ENCODE assay signal across 22 cellular contexts in the genomic region with DNA sequence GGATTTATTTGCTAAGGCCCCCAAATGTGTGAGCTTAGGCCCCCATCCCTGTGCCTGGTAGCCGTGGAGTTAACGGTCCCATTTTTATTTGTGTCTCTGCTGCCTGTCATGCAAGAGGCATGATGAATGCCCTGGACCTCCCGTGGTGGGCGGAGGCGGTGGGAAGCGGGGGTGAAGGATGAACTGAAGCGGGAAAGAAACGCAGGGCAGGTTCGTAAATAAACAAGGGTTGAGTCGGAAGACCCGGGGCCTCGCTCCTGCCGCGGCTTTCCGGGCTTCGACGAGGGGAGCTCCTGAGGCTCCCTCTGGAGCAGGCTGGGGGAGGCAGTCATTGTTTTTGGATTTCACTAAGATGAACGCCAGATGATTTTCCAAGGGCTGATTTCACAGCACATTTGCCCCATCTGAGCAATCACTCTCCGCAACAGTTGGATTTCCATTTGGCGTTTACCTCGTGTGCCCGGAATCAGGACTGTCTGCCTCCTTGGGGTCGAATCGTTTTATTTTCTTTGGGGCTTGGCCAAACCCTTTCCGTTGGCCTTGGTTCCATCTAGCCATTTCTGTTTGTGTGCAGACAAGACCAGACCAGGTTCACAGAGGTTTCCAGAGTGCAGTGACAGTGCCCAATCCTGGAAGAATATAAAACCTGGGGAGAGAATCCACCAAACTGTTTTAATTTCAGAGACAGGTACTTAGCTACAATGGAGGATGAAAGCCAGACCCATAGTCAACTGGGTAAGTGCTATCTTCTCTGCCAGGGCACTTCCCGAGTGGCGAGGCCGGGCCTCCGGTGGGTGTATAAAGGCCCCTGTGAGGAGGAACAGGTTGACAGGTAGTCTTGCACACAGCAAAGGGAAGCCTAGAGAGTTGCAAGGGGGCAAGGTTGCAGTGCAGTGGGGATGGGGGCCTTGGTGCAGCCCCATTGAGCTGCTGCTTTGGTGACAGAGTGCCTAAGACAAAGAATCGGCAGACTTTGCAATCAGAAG.
DNase-seq lines count a peak whose midpoint lies in the region; ATAC-seq, FAIRE-seq and TF ChIP-seq lines count a peak whose summit lies in the region.
"Had no signal": no experiment of that assay in that cellular context is flagged by ENCODE, and none has a peak within 500 bp of the region (broad histone marks: within the 10 kb centered on the region; RNA-seq: fewer than 3 reads in every experiment).

No MANE protein-coding gene starts in this region.

- H3K4me1 ChIP-seq in IMR-90 (ENCODE audit: control insufficient read depth, insufficient read depth, low read length) (peaks cover 19% of the 10 kb centered on the region), mesodermal cell (ENCODE audit: control insufficient read depth, insufficient read depth, low read length, poor library complexity, severe bottlenecking) (peaks cover 4% of the 10 kb centered on the region), skeletal muscle tissue (ENCODE audit: control insufficient read depth in 3 of 3, insufficient read depth in 3 of 3, low read length in 3 of 3) (peaks cover 60 to 69% (median 64%) of the 10 kb centered on the region in 3 donors), pancreas (no peaks in the 10 kb centered on the region), heart right ventricle (peaks cover 0 to 45% (median 16%) of the 10 kb centered on the region in 9 donors)
- H3K4me1 ChIP-seq: thyroid gland had no signal

- H3K4me3 ChIP-seq in IMR-90 (ENCODE audit: insufficient read depth, low read depth, low read length), result no peak overlapping the region
- H3K4me3 ChIP-seq in mesodermal cell (ENCODE audit: extremely low read depth, insufficient read depth, low read length, poor library complexity, severe bottlenecking), result no peak overlapping the region
- peak overlapping the region; percentile 17 to 47 (median 17) for H3K4me3 ChIP-seq in skeletal muscle tissue (ENCODE audit: low read length in 3 of 3)
- H3K4me3 ChIP-seq in pancreas, result no peak overlapping the region
- H3K4me3 ChIP-seq in heart right ventricle, result no peak overlapping the region
- H3K4me3 ChIP-seq: thyroid gland had no signal

- H2BK15ac ChIP-seq in IMR-90 (ENCODE audit: low read depth, low read length), result 0 out of 3 replicates have a peak overlapping the region, but pooled peaks have one; percentile 72

- H3K36me3 ChIP-seq in IMR-90 (ENCODE audit: control insufficient read depth, insufficient read depth, low read length), result peaks cover 1% of the 10 kb centered on the region; the same call in 1 of the 2 replicates
- H3K36me3 ChIP-seq in mesodermal cell (ENCODE audit: control insufficient read depth, insufficient read depth, low read length), result no peaks in the 10 kb centered on the region
- no peaks in the 10 kb centered on the region for H3K36me3 ChIP-seq in skeletal muscle tissue (ENCODE audit: control insufficient read depth in 3 of 3, insufficient read depth in 3 of 3, low read length in 3 of 3)
- no peaks in the 10 kb centered on the region for H3K36me3 ChIP-seq in pancreas
- no peaks in the 10 kb centered on the region for H3K36me3 ChIP-seq in heart right ventricle
- H3K36me3 ChIP-seq: thyroid gland had no signal

- no peak for FAIRE-seq in pancreas (lab: Jason Lieb, UNC)

- H3K18ac ChIP-seq in IMR-90 (ENCODE audit: low read depth, low read length), result no peak overlapping the region; the same call in 1 of the 2 replicates

- no peak overlapping the region for H3K4me2 ChIP-seq in IMR-90 (ENCODE audit: low read depth, low read length)

- TF ChIP-seq RAD21 in IMR-90 (IDR thresholded peaks at IDR 0.05; ENCODE audit: low read length), result no peak

- no peak overlapping the region for H3K23ac ChIP-seq in IMR-90 (ENCODE audit: low read depth, low read length)

- intact Hi-C loops in IMR-90 (cut with micrococcal nuclease), result no loop called here
- intact Hi-C loops in pancreas (cut with DNase I), result no loop called here
- intact Hi-C loops in heart right ventricle (cut with DNase I), result loop anchor here in 1 of 10 donors (5.0 kb wide), 1 partner anchor 76 kb away; no protein-coding TSS in a partner anchor

- POLR2A ChIA-PET in IMR-90 (lab: Charles Lee; ENCODE audit: unreplicated experiment), result interaction anchor here (0.5 kb wide), 1 partner anchor 840 kb away, joined by 7 read pairs; no protein-coding TSS in a partner anchor

- no TSS peak for BruUV-seq in IMR-90 (replicated peaks; lab: Mats Ljungman, UMichigan)

- peak overlapping the region; percentile 38 for H3K4ac ChIP-seq in IMR-90 (ENCODE audit: low read depth, low read length)

- 47% methylated on average over 7 of the region's 30 CpGs; no CpG with 5 or more reads in 1 of the 2 experiments for WGBS in IMR-90 (ENCODE audit: extremely low coverage in 2 of 2, insufficient read length in 1 of 2), 2 experiments
- WGBS in mesodermal cell (ENCODE audit: insufficient coverage in 2 of 2), 2 experiments, result 70 to 71% methylated on average over 27 to 28 of the region's 30 CpGs
- 48 to 54% methylated on average over 30 of the region's 30 CpGs for whole genome bisulfite sequencing in pancreas, 2 donors
- 56 to 61% methylated on average over 30 of the region's 30 CpGs for WGBS in heart right ventricle, 2 donors

- H4K91ac ChIP-seq in IMR-90 (ENCODE audit: insufficient read depth, low read depth, low read length), result peak overlapping the region; percentile 19

- no peaks in the 10 kb centered on the region for H3K27me3 Mint-ChIP-seq in chondrocyte (ENCODE audit: low read depth)
- H3K27me3 Mint-ChIP-seq: CD4-positive, CD25-positive, alpha-beta regulatory T cell had no signal

- peak overlapping the region; percentile 55 for H3K14ac ChIP-seq in IMR-90 (replicated peaks; ENCODE audit: low read depth, low read length)

- peak overlapping the region; percentile 47; the same call in 1 of the 2 replicates for H2BK20ac ChIP-seq in IMR-90 (ENCODE audit: low read depth, low read length)

- no peak overlapping the region for H2BK5ac ChIP-seq in IMR-90 (ENCODE audit: low read depth, low read length, poor library complexity, severe bottlenecking)

- TF ChIP-seq CTCF in IMR-90 (conservative IDR thresholded peaks at IDR 0.05; ENCODE audit: low read depth, low read length), result no peak
- no peak for TF ChIP-seq CTCF in chondrocyte (IDR thresholded peaks at IDR 0.05)
- TF ChIP-seq CTCF in pancreas (IDR thresholded peaks at IDR 0.05), result no peak
- TF ChIP-seq CTCF in heart right ventricle (IDR thresholded peaks at IDR 0.05), result no peak

- no peak for ATAC-seq in IMR-90 (ENCODE audit: low read depth)
- ATAC-seq in pancreas, result no peak
- ATAC-seq in GM18870 (IDR thresholded peaks at IDR 0.05; ENCODE audit: unreplicated experiment), result no peak
- no peak for ATAC-seq in heart right ventricle

- peaks cover 9% of the 10 kb centered on the region for H3K36me3 Mint-ChIP-seq in chondrocyte (ENCODE audit: low read depth)

- no peak overlapping the region for H3K9ac ChIP-seq in IMR-90 (ENCODE audit: low read depth, low read length)
- H3K9ac ChIP-seq in skeletal muscle tissue (ENCODE audit: low read depth in 1 of 3, low read length in 3 of 3), result peak overlapping the region; percentile 27 to 71 (median 57)

- H2BK120ac ChIP-seq in IMR-90 (ENCODE audit: low read depth, low read length), result peak overlapping the region; percentile 44; the same call in 1 of the 2 replicates

- peak overlapping the region; percentile 39 for H4K5ac ChIP-seq in IMR-90 (ENCODE audit: low read depth, low read length)

- in situ Hi-C loops in IMR-90 (cut with MboI; ENCODE audit: low sequenced_read_pairs), result no loop called here

- H3K4me3 Mint-ChIP-seq in chondrocyte (ENCODE audit: unreplicated experiment), result peak overlapping the region; percentile 61
- H3K4me3 Mint-ChIP-seq: activated CD4-positive, alpha-beta T cell treated with anti-CD3 and anti-CD28 coated beads for 36 hours; CD4-positive, CD25-positive, alpha-beta regulatory T cell; central memory CD8-positive, alpha-beta T cell had no signal

- no peaks in the 10 kb centered on the region for H4K20me1 ChIP-seq in IMR-90 (ENCODE audit: insufficient read depth, low read length)

- dilution Hi-C loops in IMR-90 (cut with HindIII; ENCODE audit: low sequenced_read_pairs, unreplicated experiment), result no loop called here

- no peak overlapping the region for H3K56ac ChIP-seq in IMR-90 (ENCODE audit: extremely low read depth, insufficient read depth, low read length)

- H2AK9ac ChIP-seq in IMR-90 (replicated peaks; ENCODE audit: low read depth, low read length, poor library complexity), result no peak overlapping the region

- peaks cover 58% of the 10 kb centered on the region for H3K4me1 Mint-ChIP-seq in chondrocyte (ENCODE audit: low read depth)
- H3K4me1 Mint-ChIP-seq: activated CD4-positive, alpha-beta T cell treated with anti-CD3 and anti-CD28 coated beads for 36 hours; CD4-positive, CD25-positive, alpha-beta regulatory T cell; central memory CD8-positive, alpha-beta T cell had no signal

- H3K27ac ChIP-seq in IMR-90 (ENCODE audit: insufficient read depth, low read length), result peak overlapping the region; percentile 14; the same call in 1 of the 2 replicates
- H3K27ac ChIP-seq in mesodermal cell (ENCODE audit: low read depth, low read length, severe bottlenecking), result peak overlapping the region; percentile 4
- H3K27ac ChIP-seq in skeletal muscle tissue (ENCODE audit: low read depth, low read length), result peak overlapping the region; percentile 70
- no peak overlapping the region for H3K27ac ChIP-seq in pancreas
- peak overlapping the region in 3 of 10 donors; percentile 3 to 48 (median 25) for H3K27ac ChIP-seq in heart right ventricle
- H3K27ac ChIP-seq: thyroid gland had no signal

- peaks cover 12% of the 10 kb centered on the region for H3K9me3 Mint-ChIP-seq in chondrocyte (ENCODE audit: low read depth)

- peak overlapping the region; percentile 5 for H2AFZ ChIP-seq in IMR-90 (replicated peaks; ENCODE audit: low read length, poor library complexity)

- no peak for TF ChIP-seq POLR2A in IMR-90 (IDR thresholded peaks at IDR 0.05; ENCODE audit: low read depth, low read length)

- peaks cover 0 to 4% of the 10 kb centered on the region in 2 experiments; a peak in 1 of 4 replicates for H3K79me1 ChIP-seq in IMR-90 (ENCODE audit: low read depth in 1 of 2, low read length in 2 of 2)

- peaks cover 9% of the 10 kb centered on the region for H3K9me3 ChIP-seq in IMR-90 (ENCODE audit: control insufficient read depth, insufficient read depth, low read length)
- H3K9me3 ChIP-seq in mesodermal cell (ENCODE audit: control insufficient read depth, low read length), result peaks cover 13% of the 10 kb centered on the region
- H3K9me3 ChIP-seq in skeletal muscle tissue (ENCODE audit: control insufficient read depth in 3 of 3, low read length in 3 of 3), result no peaks in the 10 kb centered on the region
- H3K9me3 ChIP-seq in pancreas, result no peaks in the 10 kb centered on the region
- H3K9me3 ChIP-seq in heart right ventricle, result peaks cover 0 to 16% (median 5%) of the 10 kb centered on the region in 11 donors
- H3K9me3 ChIP-seq: thyroid gland had no signal

- no peaks in the 10 kb centered on the region for H3K27me3 ChIP-seq in IMR-90 (ENCODE audit: control insufficient read depth, insufficient read depth, low read length)
- H3K27me3 ChIP-seq in skeletal muscle tissue (ENCODE audit: control insufficient read depth in 3 of 3, insufficient read depth in 3 of 3, low read length in 3 of 3), result no peaks in the 10 kb centered on the region
- H3K27me3 ChIP-seq in pancreas, result no peaks in the 10 kb centered on the region
- H3K27me3 ChIP-seq in heart right ventricle, result peaks cover 0 to 15% (median 0%) of the 10 kb centered on the region in 7 donors
- H3K27me3 ChIP-seq: thyroid gland had no signal

- H3K27ac Mint-ChIP-seq in chondrocyte (ENCODE audit: unreplicated experiment), result peak overlapping the region; percentile 91
- H3K27ac Mint-ChIP-seq: activated CD4-positive, alpha-beta T cell treated with anti-CD3 and anti-CD28 coated beads for 36 hours had no signal

- peaks cover 33% of the 10 kb centered on the region for H3K9me1 ChIP-seq in IMR-90 (ENCODE audit: insufficient read depth, low read length)

- peak overlapping the region; percentile 50 to 70; a peak in 3 of 4 replicates for H4K8ac ChIP-seq in IMR-90 (ENCODE audit: low read depth in 2 of 2, low read length in 2 of 2)

- CTCF ChIA-PET in IMR-90 (lab: Yijun Ruan, JAX), result no interaction called here

- DNase-seq in IMR-90 (no peak), chondrocyte (ENCODE audit: low spot score) (no peak), pancreas (no peak), activated gamma-delta T cell treated with Interleukin-2 at 50 U/mL for 16 hours (no peak), heart right ventricle (no peak)
- DNase-seq: activated CD4-positive, alpha-beta T cell treated with anti-CD3 and anti-CD28 coated beads for 36 hours; CD4-positive, CD25-positive, alpha-beta regulatory T cell; GDM1; GOT3; head of caudate nucleus; NCI-H1092; NCI-H2029; nucleus accumbens; right cardiac atrium; SIG-M5; stimulated activated naive CD4-positive, alpha-beta T cell; T-helper 1 cell; thyroid gland had no signal

- no peak overlapping the region for H2AK5ac ChIP-seq in IMR-90 (ENCODE audit: low read depth, low read length)

Comparison
In these comparisons a context has a peak if more than half of its experiments do, and no peak if none do; other contexts are left out.
1. H3K27ac ChIP-seq: peak in IMR-90 (single experiment), mesodermal cell (single experiment) and skeletal muscle tissue (single experiment); none in pancreas (0 of 4).
2. H3K4me3 ChIP-seq: peak in skeletal muscle tissue (3 of 3); none in IMR-90 (single experiment), mesodermal cell (single experiment), pancreas (0 of 4) and heart right ventricle (0 of 10).